Comparison of ENCODE assay signal across 31 cellular contexts in genomic region chr14:60790850-60791249, GRCh38.
"Had no signal": no experiment of that assay in that cellular context is flagged by ENCODE, and none has a peak within 500 bp of the region (broad histone marks: within the 10 kb centered on the region; RNA-seq: fewer than 3 reads in every experiment).

No MANE protein-coding gene starts in this region.

- H3K27ac Mint-ChIP-seq: activated CD4-positive, alpha-beta T cell treated with anti-CD3 and anti-CD28 coated beads for 36 hours; activated CD4-positive, alpha-beta T cell treated with anti-CD3 and anti-CD28 coated beads, Interleukin-2, amount 10 ng/mL, durations not matched to agents 7 days and 5 days; activated CD8-positive, alpha-beta T cell treated with anti-CD3 and anti-CD28 coated beads, Interleukin-2, amount 10 ng/mL, durations not matched to agents 7 days and 5 days; activated naive CD4-positive, alpha-beta T cell treated with anti-CD3 and anti-CD28 coated beads, Interleukin-2, amount 50 U/mL, for 24 hours; activated naive CD8-positive, alpha-beta T cell treated with anti-CD3 and anti-CD28 coated beads, Interleukin-2, amount 10 ng/mL, durations not matched to agents 7 days and 5 days; activated T-cell treated with anti-CD3 and anti-CD28 coated beads, Interleukin-2, amount 50 U/mL, for 24 hours; activated T-helper 2 cell treated with anti-CD3 and anti-CD28 coated beads, Interferon-gamma antibody, Interleukin-2, Interleukin-4, amounts not matched to agents 10 μg/mL and 5 μg/mL and 100 μg/mL, durations not matched to agents 14 hours and 24 hours and 36 hours; T-helper 1 cell treated with Interleukin-12 subunit alpha and Interleukin-12 subunit beta and Interleukin-4 antibody, amounts not matched to agents 30 μg/mL and 1 μg/mL, for 36 hours; T-helper 2 cell treated with Interferon-gamma antibody and Interleukin-4, amounts not matched to agents 5 μg/mL and 100 μg/mL, for 36 hours had no signal

- H3K36me3 ChIP-seq: MG63 had no signal

- H3K4me3 ChIP-seq: ascending aorta, cardiac muscle cell, MG63, SJCRH30, SK-N-MC had no signal

- H3K27me3 Mint-ChIP-seq: activated CD4-positive, alpha-beta T cell treated with anti-CD3 and anti-CD28 coated beads for 36 hours; activated CD4-positive, alpha-beta T cell treated with anti-CD3 and anti-CD28 coated beads, Interleukin-2, amount 10 ng/mL, durations not matched to agents 7 days and 5 days; activated naive CD4-positive, alpha-beta T cell treated with anti-CD3 and anti-CD28 coated beads, Interleukin-2, amount 50 U/mL, for 24 hours; activated naive CD8-positive, alpha-beta T cell treated with anti-CD3 and anti-CD28 coated beads, Interleukin-2, amount 10 ng/mL, durations not matched to agents 7 days and 5 days; activated T-cell treated with anti-CD3 and anti-CD28 coated beads, Interleukin-2, amount 50 U/mL, for 24 hours; central memory CD8-positive, alpha-beta T cell had no signal

- H3K9me3 ChIP-seq: ascending aorta, MG63 had no signal

- DNase-seq: activated CD4-positive, alpha-beta T cell treated with anti-CD3 and anti-CD28 coated beads for 36 hours; activated CD4-positive, alpha-beta T cell treated with anti-CD3 and anti-CD28 coated beads, Interleukin-2, amount 10 ng/mL, durations not matched to agents 7 days and 5 days; activated CD4-positive, alpha-beta T cell treated with anti-CD3 and anti-CD28 coated beads, Interleukin-2, amount 50 U/mL, for 48 hours; activated CD8-positive, alpha-beta T cell treated with anti-CD3 and anti-CD28 coated beads, Interleukin-2, amount 10 ng/mL, durations not matched to agents 7 days and 5 days; activated gamma-delta T cell; activated naive CD4-positive, alpha-beta T cell treated with Interleukin-2 at 50 U/mL for 16 hours; activated naive CD8-positive, alpha-beta T cell treated with anti-CD3 and anti-CD28 coated beads, Interleukin-2, amount 10 ng/mL, durations not matched to agents 7 days and 5 days; activated T-cell treated with anti-CD3 and anti-CD28 coated beads, Interleukin-2, amount 50 U/mL, for 24 hours; amygdala; MG63; NCI-H1048; NCI-H1436 treated with DMSO at 0.1 percent for 48 hours; NCI-H1694 treated with DMSO at 0.1 percent for 48 hours; NCI-H2029 treated with DMSO at 0.1 percent for 48 hours; NCI-H2171 treated with DMSO at 0.1 percent for 48 hours; NCI-H2227 treated with DMSO at 0.1 percent for 48 hours; NCI-H446; NCI-H510A treated with DMSO at 0.1 percent for 48 hours; NCI-H69; SHP77; SJCRH30 had no signal

- H3K27ac ChIP-seq: ascending aorta, cardiac muscle cell, SJCRH30, SK-N-MC had no signal

- H3K4me1 ChIP-seq: ascending aorta, SJCRH30 had no signal

- H3K4me3 Mint-ChIP-seq: activated CD4-positive, alpha-beta T cell treated with anti-CD3 and anti-CD28 coated beads for 36 hours; activated CD4-positive, alpha-beta T cell treated with anti-CD3 and anti-CD28 coated beads, Interleukin-2, amount 10 ng/mL, durations not matched to agents 7 days and 5 days; activated CD8-positive, alpha-beta T cell treated with anti-CD3 and anti-CD28 coated beads, Interleukin-2, amount 10 ng/mL, durations not matched to agents 7 days and 5 days; activated naive CD4-positive, alpha-beta T cell treated with anti-CD3 and anti-CD28 coated beads, Interleukin-2, amount 50 U/mL, for 24 hours; activated naive CD8-positive, alpha-beta T cell treated with anti-CD3 and anti-CD28 coated beads, Interleukin-2, amount 10 ng/mL, durations not matched to agents 7 days and 5 days; activated T-cell treated with anti-CD3 and anti-CD28 coated beads, Interleukin-2, amount 50 U/mL, for 24 hours; central memory CD8-positive, alpha-beta T cell; T-helper 1 cell treated with Interleukin-12 subunit alpha and Interleukin-12 subunit beta and Interleukin-4 antibody, amounts not matched to agents 30 μg/mL and 1 μg/mL, for 36 hours; T-helper 2 cell treated with Interferon-gamma antibody and Interleukin-4, amounts not matched to agents 5 μg/mL and 100 μg/mL, for 36 hours had no signal

- H3K4me1 Mint-ChIP-seq: activated CD4-positive, alpha-beta T cell treated with anti-CD3 and anti-CD28 coated beads for 36 hours; activated CD4-positive, alpha-beta T cell treated with anti-CD3 and anti-CD28 coated beads, Interleukin-2, amount 10 ng/mL, durations not matched to agents 7 days and 5 days; activated naive CD4-positive, alpha-beta T cell treated with anti-CD3 and anti-CD28 coated beads, Interleukin-2, amount 50 U/mL, for 24 hours; central memory CD8-positive, alpha-beta T cell had no signal

- H3K9me3 Mint-ChIP-seq: activated CD4-positive, alpha-beta T cell treated with anti-CD3 and anti-CD28 coated beads, Interleukin-2, amount 10 ng/mL, durations not matched to agents 7 days and 5 days; activated naive CD4-positive, alpha-beta T cell treated with anti-CD3 and anti-CD28 coated beads, Interleukin-2, amount 50 U/mL, for 24 hours; activated naive CD8-positive, alpha-beta T cell treated with anti-CD3 and anti-CD28 coated beads, Interleukin-2, amount 10 ng/mL, durations not matched to agents 7 days and 5 days; activated T-cell treated with anti-CD3 and anti-CD28 coated beads, Interleukin-2, amount 50 U/mL, for 24 hours; activated T-helper 2 cell treated with anti-CD3 and anti-CD28 coated beads, Interferon-gamma antibody, Interleukin-2, Interleukin-4, amounts not matched to agents 10 μg/mL and 5 μg/mL and 100 μg/mL, durations not matched to agents 14 hours and 24 hours and 36 hours; central memory CD8-positive, alpha-beta T cell; T-helper 1 cell treated with Interleukin-12 subunit alpha and Interleukin-12 subunit beta and Interleukin-4 antibody, amounts not matched to agents 30 μg/mL and 1 μg/mL, for 36 hours had no signal

- H3K27me3 ChIP-seq: ascending aorta, cardiac muscle cell, MG63, SJCRH30 had no signal

- ATAC-seq: activated CD4-positive, alpha-beta T cell treated with anti-CD3 and anti-CD28 coated beads for 36 hours; activated CD4-positive, CD25-positive, alpha-beta regulatory T cell treated with anti-CD3 and anti-CD28 coated beads, Interleukin-2, amount 50 U/mL, for 24 hours; activated CD8-positive, alpha-beta T cell treated with anti-CD3 and anti-CD28 coated beads, Interleukin-2, amount 10 ng/mL, durations not matched to agents 7 days and 5 days; Panc1 had no signal
